ENCODE assay signal across 1 cellular context in the genomic region with DNA sequence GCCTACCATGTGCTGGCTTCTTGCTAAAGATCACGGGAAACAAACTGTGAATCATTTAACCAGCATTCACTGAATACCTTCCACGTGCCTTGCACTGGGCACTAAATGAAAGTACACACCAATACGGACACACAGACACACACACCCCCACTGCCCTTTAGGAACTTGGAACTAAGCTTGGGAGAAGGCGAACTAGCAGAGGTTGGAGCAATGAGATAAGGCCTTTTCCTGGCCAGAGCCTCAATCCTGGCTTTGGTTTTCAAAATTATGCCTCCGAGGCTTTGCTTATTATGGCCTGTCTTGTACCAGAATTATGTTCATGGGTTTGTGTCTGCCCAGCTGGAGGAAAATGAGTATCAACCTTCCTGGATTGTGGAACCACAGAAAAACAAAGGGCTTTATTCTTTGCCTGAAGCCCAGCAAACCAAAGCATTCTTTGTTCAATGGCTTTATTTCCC.
TF ChIP-seq lines count a peak whose summit lies in the region.

No MANE protein-coding gene starts in this region.

TF ChIP-seq in H1, 55 proteins besides CTCF, POLR2A, EP300 and RAD21:
- no peak for TF ChIP-seq ASH2L (IDR thresholded peaks at IDR 0.05; ENCODE audit: low read length)
- TF ChIP-seq POLR2AphosphoS5 (IDR thresholded peaks at IDR 0.05; ENCODE audit: low read depth, low read length): no peak
- TF ChIP-seq HDAC2 (IDR thresholded peaks at IDR 0.05; ENCODE audit: borderline replicate concordance in 1 of 2, low read depth in 2 of 2, low read length in 2 of 2): no peak
- no peak for TF ChIP-seq TCF12 (IDR thresholded peaks at IDR 0.05; ENCODE audit: low read depth, low read length)
- TF ChIP-seq, protein P1, sequence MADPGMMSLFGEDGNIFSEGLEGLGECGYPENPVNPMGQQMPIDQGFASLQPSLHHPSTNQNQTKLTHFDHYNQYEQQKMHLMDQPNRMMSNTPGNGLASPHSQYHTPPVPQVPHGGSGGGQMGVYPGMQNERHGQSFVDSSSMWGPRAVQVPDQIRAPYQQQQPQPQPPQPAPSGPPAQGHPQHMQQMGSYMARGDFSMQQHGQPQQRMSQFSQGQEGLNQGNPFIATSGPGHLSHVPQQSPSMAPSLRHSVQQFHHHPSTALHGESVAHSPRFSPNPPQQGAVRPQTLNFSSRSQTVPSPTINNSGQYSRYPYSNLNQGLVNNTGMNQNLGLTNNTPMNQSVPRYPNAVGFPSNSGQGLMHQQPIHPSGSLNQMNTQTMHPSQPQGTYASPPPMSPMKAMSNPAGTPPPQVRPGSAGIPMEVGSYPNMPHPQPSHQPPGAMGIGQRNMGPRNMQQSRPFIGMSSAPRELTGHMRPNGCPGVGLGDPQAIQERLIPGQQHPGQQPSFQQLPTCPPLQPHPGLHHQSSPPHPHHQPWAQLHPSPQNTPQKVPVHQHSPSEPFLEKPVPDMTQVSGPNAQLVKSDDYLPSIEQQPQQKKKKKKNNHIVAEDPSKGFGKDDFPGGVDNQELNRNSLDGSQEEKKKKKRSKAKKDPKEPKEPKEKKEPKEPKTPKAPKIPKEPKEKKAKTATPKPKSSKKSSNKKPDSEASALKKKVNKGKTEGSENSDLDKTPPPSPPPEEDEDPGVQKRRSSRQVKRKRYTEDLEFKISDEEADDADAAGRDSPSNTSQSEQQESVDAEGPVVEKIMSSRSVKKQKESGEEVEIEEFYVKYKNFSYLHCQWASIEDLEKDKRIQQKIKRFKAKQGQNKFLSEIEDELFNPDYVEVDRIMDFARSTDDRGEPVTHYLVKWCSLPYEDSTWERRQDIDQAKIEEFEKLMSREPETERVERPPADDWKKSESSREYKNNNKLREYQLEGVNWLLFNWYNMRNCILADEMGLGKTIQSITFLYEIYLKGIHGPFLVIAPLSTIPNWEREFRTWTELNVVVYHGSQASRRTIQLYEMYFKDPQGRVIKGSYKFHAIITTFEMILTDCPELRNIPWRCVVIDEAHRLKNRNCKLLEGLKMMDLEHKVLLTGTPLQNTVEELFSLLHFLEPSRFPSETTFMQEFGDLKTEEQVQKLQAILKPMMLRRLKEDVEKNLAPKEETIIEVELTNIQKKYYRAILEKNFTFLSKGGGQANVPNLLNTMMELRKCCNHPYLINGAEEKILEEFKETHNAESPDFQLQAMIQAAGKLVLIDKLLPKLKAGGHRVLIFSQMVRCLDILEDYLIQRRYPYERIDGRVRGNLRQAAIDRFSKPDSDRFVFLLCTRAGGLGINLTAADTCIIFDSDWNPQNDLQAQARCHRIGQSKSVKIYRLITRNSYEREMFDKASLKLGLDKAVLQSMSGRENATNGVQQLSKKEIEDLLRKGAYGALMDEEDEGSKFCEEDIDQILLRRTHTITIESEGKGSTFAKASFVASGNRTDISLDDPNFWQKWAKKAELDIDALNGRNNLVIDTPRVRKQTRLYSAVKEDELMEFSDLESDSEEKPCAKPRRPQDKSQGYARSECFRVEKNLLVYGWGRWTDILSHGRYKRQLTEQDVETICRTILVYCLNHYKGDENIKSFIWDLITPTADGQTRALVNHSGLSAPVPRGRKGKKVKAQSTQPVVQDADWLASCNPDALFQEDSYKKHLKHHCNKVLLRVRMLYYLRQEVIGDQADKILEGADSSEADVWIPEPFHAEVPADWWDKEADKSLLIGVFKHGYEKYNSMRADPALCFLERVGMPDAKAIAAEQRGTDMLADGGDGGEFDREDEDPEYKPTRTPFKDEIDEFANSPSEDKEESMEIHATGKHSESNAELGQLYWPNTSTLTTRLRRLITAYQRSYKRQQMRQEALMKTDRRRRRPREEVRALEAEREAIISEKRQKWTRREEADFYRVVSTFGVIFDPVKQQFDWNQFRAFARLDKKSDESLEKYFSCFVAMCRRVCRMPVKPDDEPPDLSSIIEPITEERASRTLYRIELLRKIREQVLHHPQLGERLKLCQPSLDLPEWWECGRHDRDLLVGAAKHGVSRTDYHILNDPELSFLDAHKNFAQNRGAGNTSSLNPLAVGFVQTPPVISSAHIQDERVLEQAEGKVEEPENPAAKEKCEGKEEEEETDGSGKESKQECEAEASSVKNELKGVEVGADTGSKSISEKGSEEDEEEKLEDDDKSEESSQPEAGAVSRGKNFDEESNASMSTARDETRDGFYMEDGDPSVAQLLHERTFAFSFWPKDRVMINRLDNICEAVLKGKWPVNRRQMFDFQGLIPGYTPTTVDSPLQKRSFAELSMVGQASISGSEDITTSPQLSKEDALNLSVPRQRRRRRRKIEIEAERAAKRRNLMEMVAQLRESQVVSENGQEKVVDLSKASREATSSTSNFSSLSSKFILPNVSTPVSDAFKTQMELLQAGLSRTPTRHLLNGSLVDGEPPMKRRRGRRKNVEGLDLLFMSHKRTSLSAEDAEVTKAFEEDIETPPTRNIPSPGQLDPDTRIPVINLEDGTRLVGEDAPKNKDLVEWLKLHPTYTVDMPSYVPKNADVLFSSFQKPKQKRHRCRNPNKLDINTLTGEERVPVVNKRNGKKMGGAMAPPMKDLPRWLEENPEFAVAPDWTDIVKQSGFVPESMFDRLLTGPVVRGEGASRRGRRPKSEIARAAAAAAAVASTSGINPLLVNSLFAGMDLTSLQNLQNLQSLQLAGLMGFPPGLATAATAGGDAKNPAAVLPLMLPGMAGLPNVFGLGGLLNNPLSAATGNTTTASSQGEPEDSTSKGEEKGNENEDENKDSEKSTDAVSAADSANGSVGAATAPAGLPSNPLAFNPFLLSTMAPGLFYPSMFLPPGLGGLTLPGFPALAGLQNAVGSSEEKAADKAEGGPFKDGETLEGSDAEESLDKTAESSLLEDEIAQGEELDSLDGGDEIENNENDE (IDR thresholded peaks at IDR 0.05; ENCODE audit: insufficient replicate concordance, low read length): no peak
- no peak for TF ChIP-seq KDM5A (IDR thresholded peaks at IDR 0.05; ENCODE audit: low read length)
- no peak for TF ChIP-seq FOSL1 (IDR thresholded peaks at IDR 0.05; ENCODE audit: insufficient read depth, low read depth, low read length)
- no peak for TF ChIP-seq YY1 (IDR thresholded peaks at IDR 0.05; ENCODE audit: low read depth, low read length)
- no peak for TF ChIP-seq EGR1 (IDR thresholded peaks at IDR 0.05; ENCODE audit: borderline replicate concordance, low read depth, low read length)
- TF ChIP-seq SIX5 (IDR thresholded peaks at IDR 0.05; ENCODE audit: low read depth, low read length): no peak
- no peak for TF ChIP-seq CTBP2 (IDR thresholded peaks at IDR 0.05; ENCODE audit: borderline replicate concordance, insufficient read depth, insufficient read length, low read length)
- TF ChIP-seq MAFK (IDR thresholded peaks at IDR 0.05; ENCODE audit: low read depth, low read length): no peak
- TF ChIP-seq E2F6 (IDR thresholded peaks at IDR 0.05): no peak
- TF ChIP-seq CREB1 (IDR thresholded peaks at IDR 0.05): no peak
- no peak for TF ChIP-seq JUN (IDR thresholded peaks at IDR 0.05; ENCODE audit: low read depth, low read length)
- TF ChIP-seq EZH2 (IDR thresholded peaks at IDR 0.05; ENCODE audit: low read depth, low read length, severe bottlenecking): no peak
TF ChIP-seq in H1: peak in this region for 0.
